In genomic region chr5:121432-121831, GRCh38 we compare ENCODE assay signal across 28 cellular contexts. TPM values are rescaled to one million over a fixed set of nuclear protein-coding genes. Genes with fewer than 3 reads are reported as not detected.
"Had no signal": no experiment of that assay in that cellular context is flagged by ENCODE, and none has a peak within 500 bp of the region (broad histone marks: within the 10 kb centered on the region; RNA-seq: fewer than 3 reads in every experiment).

No MANE protein-coding gene starts in this region.

- H3K36me3 ChIP-seq: breast epithelium, Peyer's patch, SJCRH30 had no signal

- H3K36me3 Mint-ChIP-seq: activated CD8-positive, alpha-beta memory T cell treated with anti-CD3 and anti-CD28 coated beads, Interleukin-2, amount 10 ng/mL, durations not matched to agents 7 days and 5 days had no signal

- H3K4me1 ChIP-seq: breast epithelium, Peyer's patch, SJCRH30 had no signal

- H3K4me3 ChIP-seq: breast epithelium, coronary artery, Peyer's patch, SJCRH30 had no signal

- H3K4me1 Mint-ChIP-seq: activated B cell treated with CpG ODN at 0.5 μM for 24 hours; activated CD4-positive, alpha-beta T cell treated with anti-CD3 and anti-CD28 coated beads, Interleukin-2, amount 10 ng/mL, durations not matched to agents 24 days and 14 days; activated CD8-positive, alpha-beta memory T cell treated with anti-CD3 and anti-CD28 coated beads, Interleukin-2, amount 10 ng/mL, durations not matched to agents 7 days and 5 days; activated naive CD4-positive, alpha-beta T cell treated with anti-CD3 and anti-CD28 coated beads, Interleukin-2, amount 50 U/mL, for 24 hours had no signal

- H3K27ac Mint-ChIP-seq: activated B cell treated with CpG ODN at 0.5 μM for 24 hours; activated CD4-positive, alpha-beta T cell treated with anti-CD3 and anti-CD28 coated beads, Interleukin-2, amount 10 ng/mL, durations not matched to agents 24 days and 14 days; activated CD8-positive, alpha-beta memory T cell treated with anti-CD3 and anti-CD28 coated beads, Interleukin-2, amount 10 ng/mL, durations not matched to agents 7 days and 5 days; activated naive CD4-positive, alpha-beta T cell treated with anti-CD3 and anti-CD28 coated beads, Interleukin-2, amount 50 U/mL, for 24 hours; activated T-cell treated with anti-CD3 and anti-CD28 coated beads, Interleukin-2, amount 50 U/mL, for 24 hours; activated T-helper 1 cell treated with anti-CD3 and anti-CD28 coated beads, Interleukin-12 subunit alpha, Interleukin-12 subunit beta, Interleukin-2, Interleukin-4 antibody, amounts not matched to agents 30 ng/mL and 10 ng/mL and 1 ng/mL, durations not matched to agents 14 hours and 24 hours and 36 hours; T-helper 1 cell treated with Interleukin-12 subunit alpha and Interleukin-12 subunit beta and Interleukin-4 antibody, amounts not matched to agents 30 μg/mL and 1 μg/mL, for 36 hours had no signal

- ATAC-seq: activated CD8-positive, alpha-beta memory T cell treated with anti-CD3 and anti-CD28 coated beads, Interleukin-2, amount 10 ng/mL, durations not matched to agents 7 days and 5 days; SK-N-SH treated with all-trans-retinoic acid at 6 μM for 48 hours had no signal

- DNase-seq: activated B cell treated with CpG ODN at 0.5 μM for 24 hours; activated CD4-positive, alpha-beta T cell treated with anti-CD3 and anti-CD28 coated beads for 1 hour; activated CD4-positive, alpha-beta T cell treated with anti-CD3 and anti-CD28 coated beads, Interleukin-2, amount 10 ng/mL, durations not matched to agents 24 days and 14 days; activated CD4-positive, alpha-beta T cell treated with anti-CD3 and anti-CD28 coated beads, Interleukin-2, amount 50 U/mL, for 48 hours; activated CD8-positive, alpha-beta memory T cell treated with anti-CD3 and anti-CD28 coated beads, Interleukin-2, amount 10 ng/mL, durations not matched to agents 7 days and 5 days; activated effector memory CD4-positive, alpha-beta T cell treated with Interleukin-2 at 50 U/mL for 16 hours; activated naive CD4-positive, alpha-beta T cell; activated T-cell treated with anti-CD3 and anti-CD28 coated beads, Interleukin-2, amount 50 U/mL, for 24 hours; aorta; caudate nucleus; NCI-H1048; NCI-H146; NCI-H187 treated with DMSO at 0.1 percent for 48 hours; NCI-H2081 treated with DMSO at 0.1 percent for 48 hours; NCI-H446 treated with DMSO at 0.1 percent for 48 hours; NCI-H524 treated with DMSO at 0.1 percent for 48 hours; NCI-H748 treated with DMSO at 0.1 percent for 48 hours; OCI-M1; Peyer's patch; Right ventricle myocardium superior; SJCRH30 had no signal

- H3K9me3 ChIP-seq: SJCRH30 had no signal

- H3K27me3 ChIP-seq: breast epithelium, Peyer's patch, SJCRH30 had no signal

- H3K27ac ChIP-seq: breast epithelium, coronary artery, Peyer's patch, RWPE1, SJCRH30 had no signal

- H3K4me3 Mint-ChIP-seq: activated B cell treated with CpG ODN at 0.5 μM for 24 hours; activated CD4-positive, alpha-beta T cell treated with anti-CD3 and anti-CD28 coated beads, Interleukin-2, amount 10 ng/mL, durations not matched to agents 24 days and 14 days; activated CD8-positive, alpha-beta memory T cell treated with anti-CD3 and anti-CD28 coated beads, Interleukin-2, amount 10 ng/mL, durations not matched to agents 7 days and 5 days; activated naive CD4-positive, alpha-beta T cell treated with anti-CD3 and anti-CD28 coated beads, Interleukin-2, amount 50 U/mL, for 24 hours; activated T-cell treated with anti-CD3 and anti-CD28 coated beads, Interleukin-2, amount 50 U/mL, for 24 hours; activated T-helper 1 cell treated with anti-CD3 and anti-CD28 coated beads, Interleukin-12 subunit alpha, Interleukin-12 subunit beta, Interleukin-2, Interleukin-4 antibody, amounts not matched to agents 30 ng/mL and 10 ng/mL and 1 ng/mL, durations not matched to agents 14 hours and 24 hours and 36 hours; T-helper 1 cell treated with Interleukin-12 subunit alpha and Interleukin-12 subunit beta and Interleukin-4 antibody, amounts not matched to agents 30 μg/mL and 1 μg/mL, for 36 hours had no signal

RNA-seq across cellular contexts. Expression of gene PLEKHG4B, which starts 29.5 kb away (rescaled TPM):
- total RNA-seq: activated B cell treated with CpG ODN at 0.5 μM for 24 hours; activated CD4-positive, alpha-beta T cell treated with anti-CD3 and anti-CD28 coated beads, Interleukin-2, amount 10 ng/mL, durations not matched to agents 24 days and 14 days; activated CD8-positive, alpha-beta memory T cell treated with anti-CD3 and anti-CD28 coated beads, Interleukin-2, amount 10 ng/mL, durations not matched to agents 7 days and 5 days; activated T-helper 1 cell treated with anti-CD3 and anti-CD28 coated beads, Interleukin-12 subunit alpha, Interleukin-12 subunit beta, Interleukin-2, Interleukin-4 antibody, amounts not matched to agents 30 ng/mL and 10 ng/mL and 1 ng/mL, durations not matched to agents 14 hours and 24 hours and 36 hours; Right ventricle myocardium superior had no signal
